ENCODE assay signal across 1 cellular context in genomic region chr6:158354509-158354877, GRCh38.
TF ChIP-seq lines count a peak whose summit lies in the region.

No MANE protein-coding gene starts in this region.

TF ChIP-seq in HepG2, 621 proteins besides CTCF, POLR2A, EP300 and RAD21:
- TF ChIP-seq ZNF121 (CRISPR knock-in tag; IDR thresholded peaks at IDR 0.05) (peak; percentile 80), JARID2 (CRISPR knock-in tag; IDR thresholded peaks at IDR 0.05; ENCODE audit: insufficient replicate concordance) (no peak)
